8 cellular contexts compared by ENCODE assay signal in the genomic region with DNA sequence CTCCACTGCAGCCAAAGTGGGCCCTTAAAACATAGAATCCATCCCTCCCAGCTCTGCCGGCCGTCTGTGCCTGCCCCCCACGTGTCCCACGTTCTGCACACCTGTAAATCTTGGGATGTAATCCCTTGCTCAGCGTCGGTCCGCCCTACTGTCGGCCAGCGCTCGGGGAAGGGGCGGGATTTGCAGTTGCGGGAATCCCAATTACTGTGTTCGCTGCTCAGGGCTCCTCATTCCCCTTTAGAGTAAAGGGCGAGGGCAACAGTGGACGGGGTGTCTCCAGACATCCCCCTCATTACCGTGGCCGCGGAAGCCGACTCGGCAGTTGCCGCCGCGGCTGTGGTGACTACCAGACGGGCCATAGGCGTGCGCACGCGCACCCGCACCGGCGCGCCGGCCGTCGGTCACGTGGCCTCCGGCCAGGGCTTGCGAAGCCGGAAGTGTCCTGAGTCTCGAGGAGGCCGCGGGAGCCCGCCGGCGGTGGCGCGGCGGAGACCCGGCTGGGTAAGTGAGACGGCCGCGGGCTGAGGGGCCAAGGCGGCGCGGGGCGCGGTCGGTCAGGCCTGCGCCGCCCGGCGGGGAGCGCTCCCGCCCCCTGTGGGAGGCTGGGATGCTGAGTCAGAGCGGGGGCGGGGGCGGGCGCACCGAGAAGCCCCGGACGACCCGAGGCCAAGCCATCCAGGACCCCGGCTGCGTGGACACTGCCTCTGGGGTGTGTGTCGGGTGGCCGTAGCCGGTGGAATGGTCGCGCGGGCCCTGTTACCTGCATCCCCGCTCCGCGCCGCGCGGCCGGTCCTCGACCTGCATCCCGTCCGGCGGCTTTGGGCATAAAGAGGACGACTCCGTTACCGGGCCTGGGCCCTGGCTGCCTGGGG. TPM values are rescaled to one million over a fixed set of nuclear protein-coding genes. Genes with fewer than 3 reads are reported as not detected.
DNase-seq lines count a peak whose midpoint lies in the region; ATAC-seq and TF ChIP-seq lines count a peak whose summit lies in the region.

Gene TBK1 (plus strand): TSS at position 434 of the 872 bp plus-strand sequence. CDS start 3,751 bp downstream, outside the sequence.

- ATAC-seq in HG03378 (IDR thresholded peaks at IDR 0.05; ENCODE audit: unreplicated experiment) = peak; percentile 66
- peak; percentile 97 to 98 for ATAC-seq in lower lobe of right lung

- H3K27me3 ChIP-seq in BLaER1 (no peaks in the 10 kb centered on the region), lower lobe of right lung (ENCODE audit: low read depth) (no peaks in the 10 kb centered on the region)

- peak; percentile 91 for TF ChIP-seq POLR2A in GM19099 (IDR thresholded peaks at IDR 0.05; ENCODE audit: extremely low read depth, insufficient read length, low read depth)

- H3K9me3 ChIP-seq in BLaER1 (no peaks in the 10 kb centered on the region), lower lobe of right lung (no peaks in the 10 kb centered on the region)

- H3K4me1 ChIP-seq in BLaER1 (peaks cover 23% of the 10 kb centered on the region), lower lobe of right lung (peaks cover 24% of the 10 kb centered on the region)

- H3K4me2 ChIP-seq in BLaER1 = peak within 1 kb of the TSS; percentile 86

- peak within 1 kb of the TSS; percentile 89 for H3K9ac ChIP-seq in BLaER1

- H4K20me1 ChIP-seq in BLaER1 = peaks cover 14% of the 10 kb centered on the region; the same call in 1 of the 2 replicates

- H3K4me3 ChIP-seq in BLaER1 = peak within 1 kb of the TSS; percentile 88
- peak within 1 kb of the TSS; percentile 92 for H3K4me3 ChIP-seq in lower lobe of right lung

- H3K36me3 ChIP-seq in BLaER1 (peaks cover 29% of the 10 kb centered on the region), lower lobe of right lung (peaks cover 30% of the 10 kb centered on the region)

- DNase-seq in NCI-H526 treated with DMSO at 0.1 percent for 48 hours (lab: John Stamatoyannopoulos, UW) (peak; percentile 74), ecto neural progenitor cell (ENCODE audit: low spot score) (peak; percentile 99), lower lobe of right lung (peak; percentile 94)
- DNase-seq in activated CD4-positive, alpha-beta T cell treated with anti-CD3 and anti-CD28 coated beads, Interleukin-2, amount 50 U/mL, for 4 hours = peak; percentile 36 to 37
- peak; percentile 29 to 57 (median 35) for DNase-seq in stimulated activated CD4-positive, alpha-beta T cell treated with anti-CD3 and anti-CD28 coated beads, TNF-alpha, amount 100 ng/mL, for 4 hours (ENCODE audit: low read depth in 3 of 3)

- TF ChIP-seq CTCF in lower lobe of right lung (IDR thresholded peaks at IDR 0.05) = no peak

- intact Hi-C loops in lower lobe of right lung (cut with DNase I) = no loop called here

- H3K27ac ChIP-seq in BLaER1 (peak within 1 kb of the TSS; percentile 91), lower lobe of right lung (peak within 1 kb of the TSS; percentile 97)

RNA-seq across cellular contexts. Expression of gene TBK1, which starts in this region (rescaled TPM):
- total RNA-seq in lower lobe of right lung = 25.0 TPM

Comparison
In these comparisons a context has a peak if more than half of its experiments do, and no peak if none do; other contexts are left out.
1. Peak in every context shown above with its lines: DNase-seq, ATAC-seq, H3K4me3 ChIP-seq and H3K27ac ChIP-seq.
2. DNase-seq: peak in every context shown above with its lines; median percentile 99 in ecto neural progenitor cell; 94 in lower lobe of right lung; 74 in NCI-H526 treated with DMSO at 0.1 percent for 48 hours; 36 in activated CD4-positive, alpha-beta T cell treated with anti-CD3 and anti-CD28 coated beads, Interleukin-2, amount 50 U/mL, for 4 hours; 35 in stimulated activated CD4-positive, alpha-beta T cell treated with anti-CD3 and anti-CD28 coated beads, TNF-alpha, amount 100 ng/mL, for 4 hours.